Comparison of ENCODE assay signal across 17 cellular contexts in the genomic region with DNA sequence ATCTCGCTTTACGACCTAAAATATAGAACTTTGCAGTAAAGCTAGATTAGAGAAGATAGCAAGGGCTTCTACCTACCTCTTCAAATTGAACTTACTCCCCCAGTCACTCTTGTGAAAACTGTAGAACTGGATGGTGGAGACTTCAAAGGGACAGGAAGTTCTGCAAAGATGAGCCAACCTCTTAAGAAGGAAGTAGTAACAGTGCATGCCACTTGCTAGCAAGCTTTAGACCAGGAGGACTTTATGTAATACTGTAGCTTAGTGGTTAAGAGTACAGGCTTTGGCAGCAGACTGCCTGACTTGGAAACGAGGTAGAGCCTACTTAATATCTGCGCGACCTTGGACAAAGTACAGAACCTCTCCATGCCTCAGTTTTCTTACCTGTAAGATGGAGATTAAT. TPM values are rescaled to one million over a fixed set of nuclear protein-coding genes. Genes with fewer than 3 reads are reported as not detected.
DNase-seq lines count a peak whose midpoint lies in the region; ATAC-seq, FAIRE-seq and TF ChIP-seq lines count a peak whose summit lies in the region.
"Had no signal": no experiment of that assay in that cellular context is flagged by ENCODE, and none has a peak within 500 bp of the region (broad histone marks: within the 10 kb centered on the region; RNA-seq: fewer than 3 reads in every experiment).

No MANE protein-coding gene starts in this region.

- no peaks in the 10 kb centered on the region; the same call in 2 of the 3 replicates for H3K9me3 ChIP-seq in A549
- H3K9me3 ChIP-seq in CD4-positive, alpha-beta T cell (ENCODE audit: control insufficient read depth, low read length): no peaks in the 10 kb centered on the region
- no peaks in the 10 kb centered on the region for H3K9me3 ChIP-seq in testis
- H3K9me3 ChIP-seq: suprapubic skin had no signal

- peaks cover 18% of the 10 kb centered on the region for H3K36me3 Mint-ChIP-seq in CD4-positive, alpha-beta T cell (ENCODE audit: low read depth)
- H3K36me3 Mint-ChIP-seq in activated naive CD4-positive, alpha-beta T cell treated with anti-CD3 and anti-CD28 coated beads, Interleukin-2, amount 50 U/mL, for 72 hours: peaks cover 17 to 52% of the 10 kb centered on the region in 2 donors

- intact Hi-C loops in CD4-positive, alpha-beta T cell (cut with DNase I, micrococcal nuclease): loop anchor here (2.0 kb wide), 1 partner anchor 28 kb away; a partner anchor contains a TSS
- intact Hi-C loops in testis (cut with DNase I; ENCODE audit: low total_unique reads): no loop called here

- no peaks in the 10 kb centered on the region for H3K27me3 ChIP-seq in CD4-positive, alpha-beta T cell (ENCODE audit: control insufficient read depth, insufficient read depth, low read length)
- H3K27me3 ChIP-seq in testis: no peaks in the 10 kb centered on the region
- H3K27me3 ChIP-seq: suprapubic skin had no signal

- ATAC-seq in A549: no peak
- ATAC-seq in CD4-positive, alpha-beta T cell (ENCODE audit: poor library complexity): peak; percentile 100
- ATAC-seq in activated naive CD4-positive, alpha-beta T cell treated with anti-CD3 and anti-CD28 coated beads, Interleukin-2, amount 50 U/mL, for 72 hours: peak; percentile 67 to 88
- ATAC-seq: GM12878 had no signal

- 50% methylated on average over 5 of the region's 5 CpGs for WGBS in A549 (ENCODE audit: missing lambda C conversion rate)
- 73 to 76% methylated on average over 5 of the region's 5 CpGs for WGBS in testis, 2 donors

- no peak for TF ChIP-seq EP300 in A549 (IDR thresholded peaks at IDR 0.05)

- H3K9me3 Mint-ChIP-seq in CD4-positive, alpha-beta T cell: peaks cover 2% of the 10 kb centered on the region
- peaks cover 9 to 34% of the 10 kb centered on the region in 2 donors for H3K9me3 Mint-ChIP-seq in activated naive CD4-positive, alpha-beta T cell treated with anti-CD3 and anti-CD28 coated beads, Interleukin-2, amount 50 U/mL, for 72 hours

- no peaks in the 10 kb centered on the region for H3K27me3 Mint-ChIP-seq in CD4-positive, alpha-beta T cell

- POLR2A ChIA-PET in A549 (lab: Yijun Ruan, JAX): no interaction called here
- POLR2A ChIA-PET in CD4-positive, alpha-beta T cell (lab: Charles Lee): interaction anchor here (1.1 to 2.0 kb wide), 2 partner anchors 10 to 27 kb away, joined by 3 to 27 read pairs; a partner anchor contains a TSS

- no peak for TF ChIP-seq RAD21 in A549 (conservative IDR thresholded peaks at IDR 0.05 in 1 of 2, IDR thresholded peaks at IDR 0.05 in 1 of 2)

- H3K4me1 Mint-ChIP-seq in CD4-positive, alpha-beta T cell (ENCODE audit: low read depth): peaks cover 49% of the 10 kb centered on the region

- CTCF ChIA-PET in A549 (lab: Yijun Ruan, JAX): no interaction called here
- CTCF ChIA-PET in CD4-positive, alpha-beta T cell (lab: Charles Lee): interaction anchor here (0.8 kb wide), 1 partner anchor 28 kb away, joined by 3 read pairs; no protein-coding TSS in a partner anchor

- H3K27ac ChIP-seq in A549: no peak overlapping the region
- peak overlapping the region; percentile 4 for H3K27ac ChIP-seq in CD4-positive, alpha-beta T cell (ENCODE audit: low read depth, low read length)
- no peak overlapping the region for H3K27ac ChIP-seq in testis
- H3K27ac ChIP-seq: BLaER1 treated with 17β-estradiol and CSF1 and Interleukin-3, amounts not matched to agents 10 nM and 100 nM; suprapubic skin had no signal

- TF ChIP-seq CTCF in A549 (IDR thresholded peaks at IDR 0.05): no peak
- no peak for TF ChIP-seq CTCF in CD4-positive, alpha-beta T cell (IDR thresholded peaks at IDR 0.05)
- no peak for TF ChIP-seq CTCF in testis (IDR thresholded peaks at IDR 0.05)

- H3K4me3 ChIP-seq in A549: no peak overlapping the region
- no peak overlapping the region for H3K4me3 ChIP-seq in testis
- H3K4me3 ChIP-seq: BLaER1 treated with 17β-estradiol and CSF1 and Interleukin-3, amounts not matched to agents 10 nM and 100 nM; GM12878; smooth muscle cell; suprapubic skin had no signal

- TF ChIP-seq POLR2A in A549 (IDR thresholded peaks at IDR 0.05; ENCODE audit: low read length) (no peak), testis (IDR thresholded peaks at IDR 0.05) (no peak)

- peak overlapping the region; percentile 44 for H3K4me3 Mint-ChIP-seq in CD4-positive, alpha-beta T cell

- no peaks in the 10 kb centered on the region for H3K36me3 ChIP-seq in testis (ENCODE audit: low read depth, missing control alignments)
- H3K36me3 ChIP-seq: BLaER1 treated with 17β-estradiol and CSF1 and Interleukin-3, amounts not matched to agents 10 nM and 100 nM; suprapubic skin had no signal

- DNase-seq in A549 (ENCODE audit: low read depth in 1 of 2, low spot score in 1 of 2): no peak
- peak in 4 of 10 experiments; percentile 0 to 16 (median 2) for DNase-seq in CD4-positive, alpha-beta T cell
- peak; percentile 86 for DNase-seq in NOMO-1 treated with dmso at 0.1 percent for 144 hours (lab: John Stamatoyannopoulos, UW; ENCODE audit: unreplicated experiment)
- DNase-seq in activated naive CD4-positive, alpha-beta T cell treated with anti-CD3 and anti-CD28 coated beads, Interleukin-2, amount 50 U/mL, for 72 hours (ENCODE audit: low spot score in 2 of 2): no peak
- no peak for DNase-seq in NK-92 (lab: John Stamatoyannopoulos, UW; ENCODE audit: unreplicated experiment)
- DNase-seq in NCI-H345 treated with DMSO at 0.1 percent for 48 hours (lab: John Stamatoyannopoulos, UW; ENCODE audit: unreplicated experiment): no peak
- DNase-seq in testis: no peak
- DNase-seq: activated CD8-positive, alpha-beta memory T cell treated with anti-CD3 and anti-CD28 coated beads, Interleukin-2, amount 50 U/mL, for 48 hours; kidney glomerular epithelial cell; NCI-H2029 treated with DMSO at 0.1 percent for 48 hours; posterior cingulate gyrus; Right ventricle myocardium superior had no signal

- H3K4me1 ChIP-seq in A549 (no peaks in the 10 kb centered on the region), testis (no peaks in the 10 kb centered on the region)
- H3K4me1 ChIP-seq: suprapubic skin had no signal

- peak; percentile 39 for FAIRE-seq in A549 (lab: Jason Lieb, UNC)
- FAIRE-seq: GM12878, TTC549 had no signal

- H3K4me2 ChIP-seq in A549: no peak overlapping the region
- H3K4me2 ChIP-seq: BLaER1 treated with 17β-estradiol and CSF1 and Interleukin-3, amounts not matched to agents 10 nM and 100 nM; smooth muscle cell had no signal

- H3K27ac Mint-ChIP-seq in CD4-positive, alpha-beta T cell: peak overlapping the region; percentile 68
- H3K27ac Mint-ChIP-seq in activated naive CD4-positive, alpha-beta T cell treated with anti-CD3 and anti-CD28 coated beads, Interleukin-2, amount 50 U/mL, for 72 hours: peak overlapping the region in 1 of 2 donors; percentile 71

TF ChIP-seq in A549, 52 proteins besides CTCF, POLR2A, EP300 and RAD21:
- TF ChIP-seq HDAC2 (IDR thresholded peaks at IDR 0.05): no peak
- no peak for TF ChIP-seq HEYL (CRISPR knock-in tag; IDR thresholded peaks at IDR 0.05)
- TF ChIP-seq HOXA7 (CRISPR knock-in tag; IDR thresholded peaks at IDR 0.05): no peak
- no peak for TF ChIP-seq RCOR1 (IDR thresholded peaks at IDR 0.05; ENCODE audit: low read depth, low read length)
- no peak for TF ChIP-seq TFCP2L1 (CRISPR knock-in tag; IDR thresholded peaks at IDR 0.05)
- TF ChIP-seq FOXS1 (CRISPR knock-in tag; IDR thresholded peaks at IDR 0.05): no peak
- no peak for TF ChIP-seq CHD4 (IDR thresholded peaks at IDR 0.05; ENCODE audit: borderline replicate concordance)
- TF ChIP-seq FOSL2 (IDR thresholded peaks at IDR 0.05): no peak
- no peak for TF ChIP-seq FOSL2 (CRISPR knock-in tag; IDR thresholded peaks at IDR 0.05)
- TF ChIP-seq, protein P1, sequence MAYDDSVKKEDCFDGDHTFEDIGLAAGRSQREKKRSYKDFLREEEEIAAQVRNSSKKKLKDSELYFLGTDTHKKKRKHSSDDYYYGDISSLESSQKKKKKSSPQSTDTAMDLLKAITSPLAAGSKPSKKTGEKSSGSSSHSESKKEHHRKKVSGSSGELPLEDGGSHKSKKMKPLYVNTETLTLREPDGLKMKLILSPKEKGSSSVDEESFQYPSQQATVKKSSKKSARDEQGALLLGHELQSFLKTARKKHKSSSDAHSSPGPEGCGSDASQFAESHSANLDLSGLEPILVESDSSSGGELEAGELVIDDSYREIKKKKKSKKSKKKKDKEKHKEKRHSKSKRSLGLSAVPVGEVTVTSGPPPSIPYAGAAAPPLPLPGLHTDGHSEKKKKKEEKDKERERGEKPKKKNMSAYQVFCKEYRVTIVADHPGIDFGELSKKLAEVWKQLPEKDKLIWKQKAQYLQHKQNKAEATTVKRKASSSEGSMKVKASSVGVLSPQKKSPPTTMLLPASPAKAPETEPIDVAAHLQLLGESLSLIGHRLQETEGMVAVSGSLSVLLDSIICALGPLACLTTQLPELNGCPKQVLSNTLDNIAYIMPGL (CRISPR knock-in tag; IDR thresholded peaks at IDR 0.05; ENCODE audit: borderline replicate concordance): no peak
- TF ChIP-seq TP53 (CRISPR knock-in tag; IDR thresholded peaks at IDR 0.05): no peak
- no peak for TF ChIP-seq ZC3H11A (IDR thresholded peaks at IDR 0.05)
- TF ChIP-seq SREBF2 (IDR thresholded peaks at IDR 0.05): no peak
TF ChIP-seq in A549: peak in this region for 0.

RNA-seq across cellular contexts. Expression of a gene that starts 27.5 kb away (rescaled TPM):
- polyA plus RNA-seq in A549 (2011; rRNA removed): 86.8 and 105 TPM in 2 replicates
- polyA plus RNA-seq in A549 (2012; cell fraction: cytosol; rRNA removed): 22.9 and 24.5 TPM in 2 replicates
- 4.9 and 10.9 TPM in 2 replicates for polyA plus RNA-seq in A549 (2012; cell fraction: nucleus; rRNA removed)
- polyA plus RNA-seq in A549 (2017; fragmentation: RNase III; extraction: RNeasy Plus Mini Kit Qiagen cat#74134 plus additional on column Dnase treatment): 70.9 to 77.6 TPM (median 74.3 TPM) in 3 replicates
- polyA minus RNA-seq in A549 (2011; rRNA and poly(A)+ RNA removed): 9.9 and 10.2 TPM in 2 replicates
- 1 to 10 TPM; 8.5 to 8.7 TPM for total RNA-seq in CD4-positive, alpha-beta T cell
- total RNA-seq in activated naive CD4-positive, alpha-beta T cell treated with anti-CD3 and anti-CD28 coated beads, Interleukin-2, amount 50 U/mL, for 72 hours: 100 to 1,000 TPM in 1 of 2 donors, 10 to 100 TPM in 1; 82.3 to 144 TPM
- 10 to 100 TPM; 14.8 to 20.9 TPM for total RNA-seq in testis
- 26.5 TPM for polyA plus RNA-seq in testis (ENCODE audit: insufficient read depth, low read depth, low replicate concordance)

Comparison
In these comparisons a context has a peak if more than half of its experiments do, and no peak if none do; other contexts are left out.
1. ATAC-seq: peak in CD4-positive, alpha-beta T cell (single experiment) and activated naive CD4-positive, alpha-beta T cell treated with anti-CD3 and anti-CD28 coated beads, Interleukin-2, amount 50 U/mL, for 72 hours (2 of 2); none in A549 (0 of 2).